Comparison of ENCODE assay signal across 8 cellular contexts in genomic region chr15:64046347-64047153, GRCh38. TPM values are rescaled to one million over a fixed set of nuclear protein-coding genes. Genes with fewer than 3 reads are reported as not detected.
DNase-seq lines count a peak whose midpoint lies in the region; ATAC-seq and TF ChIP-seq lines count a peak whose summit lies in the region.

Gene DAPK2 (minus strand): TSS chr15:64046485. CDS start chr15:64040261, 6,224 bp downstream.

- peak within 1 kb of the TSS in 1 of 5 donors; percentile 70 for H3K27ac ChIP-seq in adrenal gland

- H3K36me3 Mint-ChIP-seq in type B pancreatic cell, result no peaks in the 10 kb centered on the region

- TF ChIP-seq POLR2A in adrenal gland (IDR thresholded peaks at IDR 0.05), result peak in 1 of 2 donors; percentile 22

- H3K9me3 ChIP-seq in adrenal gland (replicated peaks in 1 of 3), result no peaks in the 10 kb centered on the region

- H3K4me3 ChIP-seq in adrenal gland, result peak within 1 kb of the TSS in 2 of 4 donors; percentile 32 to 91

- in situ Hi-C loops in ACHN (cut with HindIII; ENCODE audit: low pct_ligation_motif_present, low pct_unique_long_range_greater_than_20kb, low sequenced_read_pairs), result no loop called here

- peak within 1 kb of the TSS; percentile 86 for H3K4me3 Mint-ChIP-seq in type B pancreatic cell

- ATAC-seq in GM18867 (IDR thresholded peaks at IDR 0.05; ENCODE audit: unreplicated experiment) (peak; percentile 61), left cardiac atrium (peak; percentile 86 to 89)

- peaks cover 16% of the 10 kb centered on the region for H3K4me1 Mint-ChIP-seq in type B pancreatic cell (ENCODE audit: unreplicated experiment)

- no peak within 1 kb of the TSS for H3K27ac Mint-ChIP-seq in type B pancreatic cell

- H3K9me3 Mint-ChIP-seq in type B pancreatic cell, result no peaks in the 10 kb centered on the region

- WGBS in adrenal gland, 4 donors, result 7 to 60% (median 19%) methylated on average over 2 to 67 of the region's 69 CpGs

- peak; percentile 67 for DNase-seq in ACHN
- DNase-seq in HuH-7.5 (ENCODE audit: low spot score), result peak; percentile 88
- DNase-seq in T-helper 1 cell, result peak; percentile 40 to 70 (median 48)
- DNase-seq in adrenal gland, result peak; percentile 59 to 79 (median 70)
- peak; percentile 79 for DNase-seq in left cardiac atrium
- DNase-seq in posterior vena cava (ENCODE audit: low spot score), result peak; percentile 87
- DNase-seq in type B pancreatic cell (ENCODE audit: extremely low spot score, unreplicated experiment), result peak; percentile 77

- H3K36me3 ChIP-seq in adrenal gland (replicated peaks in 1 of 2), result no peaks in the 10 kb centered on the region

- peaks cover 0 to 3% of the 10 kb centered on the region in 2 donors for H3K4me1 ChIP-seq in adrenal gland (replicated peaks in 1 of 2)

- intact Hi-C loops in adrenal gland (cut with DNase I), result loop anchor here (5.0 to 10.0 kb wide), 4 partner anchors 104 to 292 kb away; no protein-coding TSS in a partner anchor
- intact Hi-C loops in left cardiac atrium (cut with DNase I), result loop anchor here (5.0 to 10.0 kb wide), 3 partner anchors 59 to 132 kb away; no protein-coding TSS in a partner anchor
- intact Hi-C loops in posterior vena cava (cut with DNase I), result no loop called here

- H3K27me3 Mint-ChIP-seq in type B pancreatic cell, result peaks cover 40% of the 10 kb centered on the region

- H3K27me3 ChIP-seq in adrenal gland, result no peaks in the 10 kb centered on the region

- TF ChIP-seq CTCF in adrenal gland (IDR thresholded peaks at IDR 0.05) (peak; percentile 22 to 82 (median 60)), type B pancreatic cell (conservative IDR thresholded peaks at IDR 0.05) (peak; percentile 86)

RNA-seq across cellular contexts. Expression of gene DAPK2, which starts in this region (rescaled TPM):
- 1 to 10 TPM; 2.9 to 8.4 (median 6.5) TPM for total RNA-seq in adrenal gland
- polyA plus RNA-seq in adrenal gland, result 1 to 10 TPM in 2 of 3 donors, under 1 TPM in 1; 0.97 to 8.7 (median 6.4) TPM
- 10 to 100 TPM; 72.5 to 94.9 TPM for total RNA-seq in left cardiac atrium
- total RNA-seq in posterior vena cava, result 1 to 10 TPM; 2.1 to 3.1 TPM
- 3.4 and 5.0 TPM in 2 replicates for total RNA-seq in type B pancreatic cell (ENCODE audit: low replicate concordance)

Comparison
In these comparisons a context has a peak if more than half of its experiments do, and no peak if none do; other contexts are left out.
1. RNA of gene DAPK2 (total RNA-seq): 72.5 to 94.9 TPM in left cardiac atrium; 2.9 to 8.4 TPM in adrenal gland, 3.4 to 5.0 TPM in type B pancreatic cell and 2.1 to 3.1 TPM in posterior vena cava; every median in the first group is over 4 times any median in the second.
2. intact Hi-C loops: an anchor here in adrenal gland (5.0 to 10.0 kb wide) and left cardiac atrium (5.0 to 10.0 kb wide); none called in posterior vena cava.
3. Peak in every context shown above with its lines, with median percentiles within 50 percentile points of each other: DNase-seq.